Comparison of ENCODE assay signal across 8 cellular contexts in the genomic region with DNA sequence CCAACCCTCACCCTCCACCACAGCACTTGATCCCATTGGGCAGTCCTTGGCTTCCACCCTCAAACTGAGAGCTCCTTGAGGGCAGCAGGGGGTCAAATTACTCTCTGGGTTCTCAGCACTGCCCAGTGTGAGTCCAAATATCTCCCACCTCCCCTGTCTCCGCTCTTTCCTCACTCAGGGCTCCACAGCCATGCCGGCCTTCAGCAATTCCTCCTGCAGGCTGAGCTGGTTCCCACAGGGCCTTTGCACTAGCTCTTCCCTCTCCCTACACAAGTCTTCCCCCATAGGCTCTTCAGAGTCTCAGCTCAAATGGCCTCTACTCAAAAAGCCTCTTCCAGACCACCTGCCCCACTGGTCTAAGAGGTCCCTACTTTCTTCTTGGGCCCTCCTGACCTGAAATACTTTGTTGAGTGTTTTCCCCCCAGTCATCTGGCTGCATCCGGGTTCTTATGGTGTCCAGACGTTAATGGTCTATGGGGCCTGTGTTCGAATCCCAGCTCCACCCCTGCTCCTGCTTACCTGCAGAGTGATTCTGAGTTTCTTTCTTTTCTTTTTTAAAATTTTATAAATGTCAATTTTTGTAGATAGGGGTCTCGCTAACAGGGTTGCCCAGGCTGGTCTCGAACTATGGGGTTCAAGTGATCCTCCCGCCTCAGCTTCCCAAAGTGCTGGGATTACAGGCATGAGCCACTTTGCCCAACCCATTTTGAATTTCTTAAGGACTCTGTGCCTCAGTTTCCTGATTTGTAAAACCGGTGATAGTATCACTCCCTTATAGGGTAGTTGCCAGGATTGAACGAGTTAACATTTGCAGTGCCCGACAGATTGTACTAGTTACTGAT. TPM values are rescaled to one million over a fixed set of nuclear protein-coding genes. Genes with fewer than 3 reads are reported as not detected.
DNase-seq lines count a peak whose midpoint lies in the region; ATAC-seq and TF ChIP-seq lines count a peak whose summit lies in the region.

No MANE protein-coding gene starts in this region.

- TF ChIP-seq EP300 in upper lobe of left lung (IDR thresholded peaks at IDR 0.05) = no peak

- no peak for TF ChIP-seq POLR2A in upper lobe of left lung (IDR thresholded peaks at IDR 0.05)

- POLR2A ChIA-PET in MCF 10A (lab: Yijun Ruan, JAX) = interaction anchor here (0.6 to 1.5 kb wide), 3 partner anchors 8 to 49 kb away, joined by 3 to 5 read pairs (median 3); no protein-coding TSS in a partner anchor

- H3K36me3 Mint-ChIP-seq in activated naive CD4-positive, alpha-beta T cell treated with anti-CD3 and anti-CD28 coated beads for 36 hours (ENCODE audit: low read depth) = peaks cover 26% of the 10 kb centered on the region
- no peaks in the 10 kb centered on the region for H3K36me3 Mint-ChIP-seq in MCF 10A (ENCODE audit: insufficient read depth, unreplicated experiment)

- H3K9me3 ChIP-seq in upper lobe of left lung = no peaks in the 10 kb centered on the region

- H3K4me1 ChIP-seq in upper lobe of left lung = peaks cover 28 to 44% (median 39%) of the 10 kb centered on the region in 4 donors

- no TSS peak for BruUV-seq in MCF 10A (replicated peaks; lab: Mats Ljungman, UMichigan)

- H3K27ac Mint-ChIP-seq in activated naive CD4-positive, alpha-beta T cell treated with anti-CD3 and anti-CD28 coated beads for 36 hours = peak overlapping the region; percentile 89
- H3K27ac Mint-ChIP-seq in MCF 10A (ENCODE audit: low read depth, unreplicated experiment) = no peak overlapping the region

- no peaks in the 10 kb centered on the region for H3K9me3 Mint-ChIP-seq in activated naive CD4-positive, alpha-beta T cell treated with anti-CD3 and anti-CD28 coated beads for 36 hours
- H3K9me3 Mint-ChIP-seq in MCF 10A (ENCODE audit: unreplicated experiment) = no peaks in the 10 kb centered on the region

- H3K27me3 ChIP-seq in upper lobe of left lung = no peaks in the 10 kb centered on the region

- H3K4me3 ChIP-seq in upper lobe of left lung = peak overlapping the region; percentile 40 to 96 (median 94)

- peaks cover 35% of the 10 kb centered on the region for H3K4me1 Mint-ChIP-seq in activated naive CD4-positive, alpha-beta T cell treated with anti-CD3 and anti-CD28 coated beads for 36 hours (ENCODE audit: low read depth)
- H3K4me1 Mint-ChIP-seq in MCF 10A (ENCODE audit: insufficient read depth, unreplicated experiment) = peaks cover 26% of the 10 kb centered on the region

- H3K27ac ChIP-seq in upper lobe of left lung = peak overlapping the region; percentile 98 to 100 (median 100)

- CTCF ChIA-PET in activated naive CD4-positive, alpha-beta T cell treated with anti-CD3 and anti-CD28 coated beads for 36 hours (lab: Charles Lee) = interaction anchor here (0.9 to 1.3 kb wide), 2 partner anchors 37 to 134 kb away, joined by 4 to 6 read pairs; no protein-coding TSS in a partner anchor
- CTCF ChIA-PET in MCF 10A (lab: Yijun Ruan, JAX) = interaction anchor here (0.6 to 1.9 kb wide), 5 partner anchors 9 to 160 kb away, joined by 3 to 7 read pairs (median 3); no protein-coding TSS in a partner anchor

- no peak for ATAC-seq in upper lobe of left lung (ENCODE audit: low FRiP score in 2 of 2)

- H3K36me3 ChIP-seq in upper lobe of left lung = no peaks in the 10 kb centered on the region

- no peak for DNase-seq in activated naive CD4-positive, alpha-beta T cell treated with anti-CD3 and anti-CD28 coated beads for 36 hours
- no peak for DNase-seq in activated naive CD4-positive, alpha-beta T cell treated with anti-CD3 and anti-CD28 coated beads, Interleukin-2, amount 50 U/mL, for 16 hours
- DNase-seq in MCF 10A (ENCODE audit: unreplicated experiment) (no peak), mesenteric fat pad (ENCODE audit: low spot score) (peak; percentile 49), upper lobe of left lung (peak in 1 of 2 donors; percentile 16), posterior vena cava (ENCODE audit: low spot score) (no peak)
- DNase-seq in activated CD4-positive, alpha-beta T cell treated with anti-CD3 and anti-CD28 coated beads, Interleukin-2, amount 50 U/mL, for 48 hours = no peak
- DNase-seq in effector CD4-positive, alpha-beta T cell = no peak

- intact Hi-C loops in activated naive CD4-positive, alpha-beta T cell treated with anti-CD3 and anti-CD28 coated beads for 36 hours (cut with micrococcal nuclease) = no loop called here
- intact Hi-C loops in MCF 10A (cut with micrococcal nuclease) (no loop called here), posterior vena cava (cut with DNase I) (loop anchor here in 1 of 2 donors (10.0 kb wide), 1 partner anchor 78 kb away; no protein-coding TSS in a partner anchor)

- TF ChIP-seq CTCF in MCF 10A (IDR thresholded peaks at IDR 0.05; ENCODE audit: unreplicated experiment) (no peak), upper lobe of left lung (IDR thresholded peaks at IDR 0.05) (no peak)

- H3K4me3 Mint-ChIP-seq in activated naive CD4-positive, alpha-beta T cell treated with anti-CD3 and anti-CD28 coated beads for 36 hours = peak overlapping the region; percentile 84
- H3K4me3 Mint-ChIP-seq in MCF 10A (ENCODE audit: unreplicated experiment) = peak overlapping the region; percentile 81

- WGBS in upper lobe of left lung, 2 donors = 68 to 69% methylated on average over 11 of the region's 11 CpGs

- no peaks in the 10 kb centered on the region for H3K27me3 Mint-ChIP-seq in activated naive CD4-positive, alpha-beta T cell treated with anti-CD3 and anti-CD28 coated beads for 36 hours (ENCODE audit: low read depth)
- H3K27me3 Mint-ChIP-seq in MCF 10A (ENCODE audit: insufficient read depth, unreplicated experiment) = no peaks in the 10 kb centered on the region

RNA-seq across cellular contexts. Expression of gene IL4R, which starts 1.0 kb away (rescaled TPM):
- 100 to 1,000 TPM; 162 to 170 TPM for total RNA-seq in activated naive CD4-positive, alpha-beta T cell treated with anti-CD3 and anti-CD28 coated beads for 36 hours
- total RNA-seq in MCF 10A (2022) (50.4 and 51.9 TPM in 2 replicates), mesenteric fat pad (85.8 TPM), upper lobe of left lung (100 to 1,000 TPM in 5 of 6 donors, 10 to 100 TPM in 1; 87.0 to 202 (median 153) TPM), posterior vena cava (100 to 1,000 TPM in 1 of 2 donors, 10 to 100 TPM in 1; 99.2 to 112 TPM)

RNA-seq across cellular contexts. Expression of gene NSMCE1, which starts 44.2 kb away (rescaled TPM):
- total RNA-seq in activated naive CD4-positive, alpha-beta T cell treated with anti-CD3 and anti-CD28 coated beads for 36 hours = 100 to 1,000 TPM; 112 to 117 TPM
- 106 and 119 TPM in 2 replicates for total RNA-seq in MCF 10A (2022)
- 39.6 TPM for total RNA-seq in mesenteric fat pad
- 10 to 100 TPM; 14.7 to 50.6 (median 31.0) TPM for total RNA-seq in upper lobe of left lung
- total RNA-seq in posterior vena cava = 10 to 100 TPM; 45.3 to 52.0 TPM
